In the genomic region with DNA sequence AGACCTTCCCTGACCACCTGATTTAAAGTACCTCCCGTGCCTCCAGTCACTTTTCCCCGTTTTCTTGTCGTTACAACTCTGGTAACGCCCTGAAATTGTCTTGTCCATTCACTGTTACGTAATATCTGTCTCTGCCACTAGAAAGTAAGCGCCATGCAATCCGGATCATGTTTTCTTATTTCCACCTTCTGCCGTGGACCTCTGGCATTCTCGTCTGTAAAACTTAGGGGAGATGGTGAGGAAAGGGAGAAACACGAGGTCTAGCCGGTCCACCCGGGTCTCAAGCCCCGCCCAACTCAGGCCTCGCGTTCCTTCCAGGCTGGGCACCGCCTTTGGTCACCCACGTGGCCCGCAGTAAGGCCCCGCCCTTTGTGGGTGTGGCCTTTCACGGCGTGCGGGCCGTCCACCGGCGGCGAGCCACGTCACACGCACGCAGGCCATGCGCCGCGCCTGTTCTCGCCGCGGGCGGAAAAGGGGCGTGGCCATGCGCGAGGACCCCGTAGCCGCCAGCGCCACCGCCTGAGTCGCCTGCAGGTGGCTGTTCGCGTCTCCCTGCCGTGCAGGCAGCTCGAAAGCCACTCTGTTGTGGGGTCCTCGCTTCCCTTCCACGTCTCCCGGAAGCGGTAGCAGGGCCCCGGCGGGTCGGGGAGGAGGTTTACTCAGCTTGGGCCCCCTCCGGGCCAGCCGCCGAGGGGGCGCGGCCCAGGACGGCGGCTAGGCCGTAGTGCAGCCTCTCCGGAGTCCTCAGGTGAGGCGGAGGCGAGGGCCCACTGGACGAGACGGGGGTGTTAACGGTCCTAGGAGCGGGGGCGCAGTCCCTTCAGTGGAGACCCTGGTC, we compare ENCODE assay signal across 1 cellular context.
TF ChIP-seq lines count a peak whose summit lies in the region.

A gene with protein sequence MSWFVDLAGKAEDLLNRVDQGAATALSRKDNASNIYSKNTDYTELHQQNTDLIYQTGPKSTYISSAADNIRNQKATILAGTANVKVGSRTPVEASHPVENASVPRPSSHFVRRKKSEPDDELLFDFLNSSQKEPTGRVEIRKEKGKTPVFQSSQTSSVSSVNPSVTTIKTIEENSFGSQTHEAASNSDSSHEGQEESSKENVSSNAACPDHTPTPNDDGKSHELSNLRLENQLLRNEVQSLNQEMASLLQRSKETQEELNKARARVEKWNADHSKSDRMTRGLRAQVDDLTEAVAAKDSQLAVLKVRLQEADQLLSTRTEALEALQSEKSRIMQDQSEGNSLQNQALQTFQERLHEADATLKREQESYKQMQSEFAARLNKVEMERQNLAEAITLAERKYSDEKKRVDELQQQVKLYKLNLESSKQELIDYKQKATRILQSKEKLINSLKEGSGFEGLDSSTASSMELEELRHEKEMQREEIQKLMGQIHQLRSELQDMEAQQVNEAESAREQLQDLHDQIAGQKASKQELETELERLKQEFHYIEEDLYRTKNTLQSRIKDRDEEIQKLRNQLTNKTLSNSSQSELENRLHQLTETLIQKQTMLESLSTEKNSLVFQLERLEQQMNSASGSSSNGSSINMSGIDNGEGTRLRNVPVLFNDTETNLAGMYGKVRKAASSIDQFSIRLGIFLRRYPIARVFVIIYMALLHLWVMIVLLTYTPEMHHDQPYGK (plus strand): TSS at position 597 of the 838 bp plus-strand sequence. CDS start 3,133 bp downstream, outside the sequence.

TF ChIP-seq in HepG2, 621 proteins besides CTCF, POLR2A, EP300 and RAD21 (continued from another document and continues in another):
- TF ChIP-seq, protein P1, sequence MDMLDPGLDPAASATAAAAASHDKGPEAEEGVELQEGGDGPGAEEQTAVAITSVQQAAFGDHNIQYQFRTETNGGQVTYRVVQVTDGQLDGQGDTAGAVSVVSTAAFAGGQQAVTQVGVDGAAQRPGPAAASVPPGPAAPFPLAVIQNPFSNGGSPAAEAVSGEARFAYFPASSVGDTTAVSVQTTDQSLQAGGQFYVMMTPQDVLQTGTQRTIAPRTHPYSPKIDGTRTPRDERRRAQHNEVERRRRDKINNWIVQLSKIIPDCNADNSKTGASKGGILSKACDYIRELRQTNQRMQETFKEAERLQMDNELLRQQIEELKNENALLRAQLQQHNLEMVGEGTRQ (IDR thresholded peaks at IDR 0.05; ENCODE audit: low read depth, low read length): peak; percentile 89
- TF ChIP-seq, protein P1 (CRISPR knock-in tag; IDR thresholded peaks at IDR 0.05; ENCODE audit: borderline replicate concordance): peak; percentile 94
- TF ChIP-seq, protein P2, sequence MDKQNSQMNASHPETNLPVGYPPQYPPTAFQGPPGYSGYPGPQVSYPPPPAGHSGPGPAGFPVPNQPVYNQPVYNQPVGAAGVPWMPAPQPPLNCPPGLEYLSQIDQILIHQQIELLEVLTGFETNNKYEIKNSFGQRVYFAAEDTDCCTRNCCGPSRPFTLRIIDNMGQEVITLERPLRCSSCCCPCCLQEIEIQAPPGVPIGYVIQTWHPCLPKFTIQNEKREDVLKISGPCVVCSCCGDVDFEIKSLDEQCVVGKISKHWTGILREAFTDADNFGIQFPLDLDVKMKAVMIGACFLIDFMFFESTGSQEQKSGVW (CRISPR knock-in tag; IDR thresholded peaks at IDR 0.05; ENCODE audit: borderline replicate concordance): no peak
- TF ChIP-seq ZNF12 (CRISPR knock-in tag; IDR thresholded peaks at IDR 0.05) (no peak), NR1H2 (CRISPR knock-in tag; IDR thresholded peaks at IDR 0.05; ENCODE audit: borderline replicate concordance, low read depth) (no peak), NKX3-1 (CRISPR knock-in tag; IDR thresholded peaks at IDR 0.05) (0 out of 2 replicates have a peak, but pooled peaks have one; percentile 25), PITX1 (CRISPR knock-in tag; IDR thresholded peaks at IDR 0.05) (no peak), ZMYM3 (CRISPR knock-in tag; IDR thresholded peaks at IDR 0.05) (no peak; the same call in 1 of the 2 replicates), FOXK1 (CRISPR knock-in tag; IDR thresholded peaks at IDR 0.05; ENCODE audit: borderline replicate concordance, low read depth) (peak; percentile 98), HDAC6 (IDR thresholded peaks at IDR 0.05; ENCODE audit: low read depth, low read length) (no peak), NAIF1 (CRISPR knock-in tag; IDR thresholded peaks at IDR 0.05; ENCODE audit: borderline replicate concordance) (no peak), YY1 (IDR thresholded peaks at IDR 0.05; ENCODE audit: insufficient read depth, insufficient replicate concordance, low read depth, low read length) (peak; percentile 63), SMAD3 (CRISPR knock-in tag; IDR thresholded peaks at IDR 0.05) (0 out of 2 replicates have a peak, but pooled peaks have one; percentile 26), RBFOX2 (IDR thresholded peaks at IDR 0.05; ENCODE audit: low read depth, low read length) (peak; percentile 94), TRIM24 (CRISPR knock-in tag; IDR thresholded peaks at IDR 0.05) (no peak), ZNF543 (CRISPR knock-in tag; IDR thresholded peaks at IDR 0.05) (peak; percentile 87; the same call in 1 of the 2 replicates), SMAD9 (CRISPR knock-in tag; IDR thresholded peaks at IDR 0.05) (peak; percentile 26; the same call in 1 of the 2 replicates), ZNF335 (CRISPR knock-in tag; IDR thresholded peaks at IDR 0.05) (peak; percentile 100), PTBP1 (IDR thresholded peaks at IDR 0.05; ENCODE audit: low read depth, low read length, poor library complexity, severe bottlenecking) (no peak), DNMT3B (CRISPR knock-in tag; conservative IDR thresholded peaks at IDR 0.05) (no peak), ZBTB7B (CRISPR knock-in tag; IDR thresholded peaks at IDR 0.05) (peak; percentile 71; the same call in 1 of the 2 replicates), ZNF75D (CRISPR knock-in tag; IDR thresholded peaks at IDR 0.05; ENCODE audit: borderline replicate concordance) (no peak), ZNF484 (CRISPR knock-in tag; IDR thresholded peaks at IDR 0.05; ENCODE audit: borderline replicate concordance, low read depth) (no peak), ZNF558 (CRISPR knock-in tag; IDR thresholded peaks at IDR 0.05; ENCODE audit: borderline replicate concordance) (peak; percentile 92; the same call in 1 of the 2 replicates), ZNF776 (CRISPR knock-in tag; IDR thresholded peaks at IDR 0.05) (no peak), MIXL1 (CRISPR knock-in tag; IDR thresholded peaks at IDR 0.05) (no peak), CEBPG (CRISPR knock-in tag; IDR thresholded peaks at IDR 0.05) (peak; percentile 41), AKAP8 (CRISPR knock-in tag; IDR thresholded peaks at IDR 0.05) (peak; percentile 78), KLF9 (CRISPR knock-in tag; IDR thresholded peaks at IDR 0.05; ENCODE audit: low read depth) (no peak; the same call in 1 of the 2 replicates)
- TF ChIP-seq, protein P3, sequence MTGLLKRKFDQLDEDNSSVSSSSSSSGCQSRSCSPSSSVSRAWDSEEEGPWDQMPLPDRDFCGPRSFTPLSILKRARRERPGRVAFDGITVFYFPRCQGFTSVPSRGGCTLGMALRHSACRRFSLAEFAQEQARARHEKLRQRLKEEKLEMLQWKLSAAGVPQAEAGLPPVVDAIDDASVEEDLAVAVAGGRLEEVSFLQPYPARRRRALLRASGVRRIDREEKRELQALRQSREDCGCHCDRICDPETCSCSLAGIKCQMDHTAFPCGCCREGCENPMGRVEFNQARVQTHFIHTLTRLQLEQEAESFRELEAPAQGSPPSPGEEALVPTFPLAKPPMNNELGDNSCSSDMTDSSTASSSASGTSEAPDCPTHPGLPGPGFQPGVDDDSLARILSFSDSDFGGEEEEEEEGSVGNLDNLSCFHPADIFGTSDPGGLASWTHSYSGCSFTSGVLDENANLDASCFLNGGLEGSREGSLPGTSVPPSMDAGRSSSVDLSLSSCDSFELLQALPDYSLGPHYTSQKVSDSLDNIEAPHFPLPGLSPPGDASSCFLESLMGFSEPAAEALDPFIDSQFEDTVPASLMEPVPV (CRISPR knock-in tag; IDR thresholded peaks at IDR 0.05): no peak
- TF ChIP-seq, protein P4, sequence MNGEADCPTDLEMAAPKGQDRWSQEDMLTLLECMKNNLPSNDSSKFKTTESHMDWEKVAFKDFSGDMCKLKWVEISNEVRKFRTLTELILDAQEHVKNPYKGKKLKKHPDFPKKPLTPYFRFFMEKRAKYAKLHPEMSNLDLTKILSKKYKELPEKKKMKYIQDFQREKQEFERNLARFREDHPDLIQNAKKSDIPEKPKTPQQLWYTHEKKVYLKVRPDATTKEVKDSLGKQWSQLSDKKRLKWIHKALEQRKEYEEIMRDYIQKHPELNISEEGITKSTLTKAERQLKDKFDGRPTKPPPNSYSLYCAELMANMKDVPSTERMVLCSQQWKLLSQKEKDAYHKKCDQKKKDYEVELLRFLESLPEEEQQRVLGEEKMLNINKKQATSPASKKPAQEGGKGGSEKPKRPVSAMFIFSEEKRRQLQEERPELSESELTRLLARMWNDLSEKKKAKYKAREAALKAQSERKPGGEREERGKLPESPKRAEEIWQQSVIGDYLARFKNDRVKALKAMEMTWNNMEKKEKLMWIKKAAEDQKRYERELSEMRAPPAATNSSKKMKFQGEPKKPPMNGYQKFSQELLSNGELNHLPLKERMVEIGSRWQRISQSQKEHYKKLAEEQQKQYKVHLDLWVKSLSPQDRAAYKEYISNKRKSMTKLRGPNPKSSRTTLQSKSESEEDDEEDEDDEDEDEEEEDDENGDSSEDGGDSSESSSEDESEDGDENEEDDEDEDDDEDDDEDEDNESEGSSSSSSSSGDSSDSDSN (CRISPR knock-in tag; IDR thresholded peaks at IDR 0.05): peak; percentile 81
- TF ChIP-seq, protein P5, sequence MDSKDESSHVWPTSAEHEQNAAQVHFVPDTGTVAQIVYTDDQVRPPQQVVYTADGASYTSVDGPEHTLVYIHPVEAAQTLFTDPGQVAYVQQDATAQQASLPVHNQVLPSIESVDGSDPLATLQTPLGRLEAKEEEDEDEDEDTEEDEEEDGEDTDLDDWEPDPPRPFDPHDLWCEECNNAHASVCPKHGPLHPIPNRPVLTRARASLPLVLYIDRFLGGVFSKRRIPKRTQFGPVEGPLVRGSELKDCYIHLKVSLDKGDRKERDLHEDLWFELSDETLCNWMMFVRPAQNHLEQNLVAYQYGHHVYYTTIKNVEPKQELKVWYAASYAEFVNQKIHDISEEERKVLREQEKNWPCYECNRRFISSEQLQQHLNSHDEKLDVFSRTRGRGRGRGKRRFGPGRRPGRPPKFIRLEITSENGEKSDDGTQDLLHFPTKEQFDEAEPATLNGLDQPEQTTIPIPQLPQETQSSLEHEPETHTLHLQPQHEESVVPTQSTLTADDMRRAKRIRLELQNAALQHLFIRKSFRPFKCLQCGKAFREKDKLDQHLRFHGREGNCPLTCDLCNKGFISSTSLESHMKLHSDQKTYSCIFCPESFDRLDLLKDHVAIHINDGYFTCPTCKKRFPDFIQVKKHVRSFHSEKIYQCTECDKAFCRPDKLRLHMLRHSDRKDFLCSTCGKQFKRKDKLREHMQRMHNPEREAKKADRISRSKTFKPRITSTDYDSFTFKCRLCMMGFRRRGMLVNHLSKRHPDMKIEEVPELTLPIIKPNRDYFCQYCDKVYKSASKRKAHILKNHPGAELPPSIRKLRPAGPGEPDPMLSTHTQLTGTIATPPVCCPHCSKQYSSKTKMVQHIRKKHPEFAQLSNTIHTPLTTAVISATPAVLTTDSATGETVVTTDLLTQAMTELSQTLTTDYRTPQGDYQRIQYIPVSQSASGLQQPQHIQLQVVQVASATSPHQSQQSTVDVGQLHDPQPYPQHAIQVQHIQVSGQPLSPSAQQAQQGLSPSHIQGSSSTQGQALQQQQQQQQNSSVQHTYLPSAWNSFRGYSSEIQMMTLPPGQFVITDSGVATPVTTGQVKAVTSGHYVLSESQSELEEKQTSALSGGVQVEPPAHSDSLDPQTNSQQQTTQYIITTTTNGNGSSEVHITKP (CRISPR knock-in tag; IDR thresholded peaks at IDR 0.05; ENCODE audit: low read depth): no peak
- TF ChIP-seq, protein P6, sequence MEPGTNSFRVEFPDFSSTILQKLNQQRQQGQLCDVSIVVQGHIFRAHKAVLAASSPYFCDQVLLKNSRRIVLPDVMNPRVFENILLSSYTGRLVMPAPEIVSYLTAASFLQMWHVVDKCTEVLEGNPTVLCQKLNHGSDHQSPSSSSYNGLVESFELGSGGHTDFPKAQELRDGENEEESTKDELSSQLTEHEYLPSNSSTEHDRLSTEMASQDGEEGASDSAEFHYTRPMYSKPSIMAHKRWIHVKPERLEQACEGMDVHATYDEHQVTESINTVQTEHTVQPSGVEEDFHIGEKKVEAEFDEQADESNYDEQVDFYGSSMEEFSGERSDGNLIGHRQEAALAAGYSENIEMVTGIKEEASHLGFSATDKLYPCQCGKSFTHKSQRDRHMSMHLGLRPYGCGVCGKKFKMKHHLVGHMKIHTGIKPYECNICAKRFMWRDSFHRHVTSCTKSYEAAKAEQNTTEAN (CRISPR knock-in tag; conservative IDR thresholded peaks at IDR 0.05): no peak
